Comparison of ENCODE assay signal across 1 cellular context in genomic region chr4:38867478-38868054, GRCh38.
TF ChIP-seq lines count a peak whose summit lies in the region.

TSS of gene FAM114A1 (plus strand) at chr4:38867806. CDS start at chr4:38878079, 10,273 bp downstream.

TF ChIP-seq in HepG2, 621 proteins besides CTCF, POLR2A, EP300 and RAD21 (continued from another document and continues in another):
- TF ChIP-seq ZGPAT (CRISPR knock-in tag; IDR thresholded peaks at IDR 0.05) (peak; percentile 40; the same call in 1 of the 2 replicates), GTF2F1 (IDR thresholded peaks at IDR 0.05; ENCODE audit: low read length) (no peak), SOX6 (IDR thresholded peaks at IDR 0.05) (no peak), SOX6 (CRISPR knock-in tag; IDR thresholded peaks at IDR 0.05) (0 out of 2 replicates have a peak, but pooled peaks have one; percentile 17), ZNF235 (CRISPR knock-in tag; IDR thresholded peaks at IDR 0.05; ENCODE audit: borderline replicate concordance) (no peak), ZNF33B (CRISPR knock-in tag; IDR thresholded peaks at IDR 0.05) (no peak), ZNF746 (CRISPR knock-in tag; IDR thresholded peaks at IDR 0.05) (no peak; the same call in none of the 2 replicates), JUND (CRISPR knock-in tag; IDR thresholded peaks at IDR 0.05) (no peak), SPEN (CRISPR knock-in tag; IDR thresholded peaks at IDR 0.05; ENCODE audit: low read depth) (no peak), HMGA1 (CRISPR knock-in tag; conservative IDR thresholded peaks at IDR 0.05) (no peak), TOE1 (CRISPR knock-in tag; IDR thresholded peaks at IDR 0.05) (no peak), ZSCAN31 (CRISPR knock-in tag; IDR thresholded peaks at IDR 0.05; ENCODE audit: low read depth) (0 out of 2 replicates have a peak, but pooled peaks have one; percentile 25), ATF7-NPFF (CRISPR knock-in tag; IDR thresholded peaks at IDR 0.05; ENCODE audit: low read depth) (peak; percentile 33; the same call in 1 of the 2 replicates), ETV5 (CRISPR knock-in tag; IDR thresholded peaks at IDR 0.05; ENCODE audit: borderline replicate concordance) (0 out of 2 replicates have a peak, but pooled peaks have one; percentile 4), SRSF4 (IDR thresholded peaks at IDR 0.05; ENCODE audit: low read depth, low read length, poor library complexity, severe bottlenecking) (no peak), KLF12 (CRISPR knock-in tag; IDR thresholded peaks at IDR 0.05; ENCODE audit: borderline replicate concordance) (peak; percentile 19; the same call in 1 of the 2 replicates), ZBTB14 (CRISPR knock-in tag; IDR thresholded peaks at IDR 0.05) (peak; percentile 44; the same call in 1 of the 2 replicates), GZF1 (CRISPR knock-in tag; IDR thresholded peaks at IDR 0.05) (no peak), ZBTB8A (CRISPR knock-in tag; IDR thresholded peaks at IDR 0.05; ENCODE audit: borderline replicate concordance, low read depth) (no peak), SRF (IDR thresholded peaks at IDR 0.05; ENCODE audit: low read depth, low read length) (0 out of 2 replicates have a peak, but pooled peaks have one; percentile 29), TFE3 (CRISPR knock-in tag; IDR thresholded peaks at IDR 0.05) (no peak), ESRRA (CRISPR knock-in tag; IDR thresholded peaks at IDR 0.05; ENCODE audit: low read depth) (0 out of 2 replicates have a peak, but pooled peaks have one; percentile 29), ZNF572 (CRISPR knock-in tag; IDR thresholded peaks at IDR 0.05) (no peak), PHF5A (CRISPR knock-in tag; IDR thresholded peaks at IDR 0.05; ENCODE audit: low read depth, unreplicated experiment) (no peak), HES4 (CRISPR knock-in tag; IDR thresholded peaks at IDR 0.05; ENCODE audit: borderline replicate concordance) (no peak), ZNF510 (CRISPR knock-in tag; IDR thresholded peaks at IDR 0.05; ENCODE audit: low read depth) (no peak), UBTF (CRISPR knock-in tag; IDR thresholded peaks at IDR 0.05) (peak; percentile 35; the same call in 1 of the 2 replicates), ZNF703 (CRISPR knock-in tag; IDR thresholded peaks at IDR 0.05; ENCODE audit: borderline replicate concordance) (no peak), ATM (IDR thresholded peaks at IDR 0.05; ENCODE audit: borderline replicate concordance) (no peak), NFAT5 (CRISPR knock-in tag; IDR thresholded peaks at IDR 0.05) (no peak), SRY (CRISPR knock-in tag; IDR thresholded peaks at IDR 0.05) (0 out of 2 replicates have a peak, but pooled peaks have one; percentile 37), IKZF5 (CRISPR knock-in tag; IDR thresholded peaks at IDR 0.05) (peak; percentile 20; the same call in 1 of the 2 replicates), XBP1 (CRISPR knock-in tag; IDR thresholded peaks at IDR 0.05) (no peak), NRL (CRISPR knock-in tag; IDR thresholded peaks at IDR 0.05; ENCODE audit: borderline replicate concordance) (no peak), ZNF256 (CRISPR knock-in tag; conservative IDR thresholded peaks at IDR 0.05) (no peak), SKI (IDR thresholded peaks at IDR 0.05; ENCODE audit: partially characterized antibody) (no peak), MXD1 (CRISPR knock-in tag; IDR thresholded peaks at IDR 0.05) (no peak; the same call in none of the 2 replicates), RCOR2 (CRISPR knock-in tag; IDR thresholded peaks at IDR 0.05) (no peak), CC2D1A (CRISPR knock-in tag; IDR thresholded peaks at IDR 0.05) (no peak), NPAS2 (CRISPR knock-in tag; IDR thresholded peaks at IDR 0.05; ENCODE audit: borderline replicate concordance) (no peak), MTF2 (CRISPR knock-in tag; IDR thresholded peaks at IDR 0.05; ENCODE audit: borderline replicate concordance) (no peak), FOXJ3 (CRISPR knock-in tag; IDR thresholded peaks at IDR 0.05; ENCODE audit: borderline replicate concordance) (no peak), ZNF773 (CRISPR knock-in tag; IDR thresholded peaks at IDR 0.05; ENCODE audit: borderline replicate concordance) (0 out of 2 replicates have a peak, but pooled peaks have one; percentile 15), POLR2AphosphoS5 (IDR thresholded peaks at IDR 0.05; ENCODE audit: low read depth, low read length) (peak; percentile 48; the same call in 1 of the 2 replicates), ZNF17 (CRISPR knock-in tag; IDR thresholded peaks at IDR 0.05) (no peak)
- TF ChIP-seq, protein P1, sequence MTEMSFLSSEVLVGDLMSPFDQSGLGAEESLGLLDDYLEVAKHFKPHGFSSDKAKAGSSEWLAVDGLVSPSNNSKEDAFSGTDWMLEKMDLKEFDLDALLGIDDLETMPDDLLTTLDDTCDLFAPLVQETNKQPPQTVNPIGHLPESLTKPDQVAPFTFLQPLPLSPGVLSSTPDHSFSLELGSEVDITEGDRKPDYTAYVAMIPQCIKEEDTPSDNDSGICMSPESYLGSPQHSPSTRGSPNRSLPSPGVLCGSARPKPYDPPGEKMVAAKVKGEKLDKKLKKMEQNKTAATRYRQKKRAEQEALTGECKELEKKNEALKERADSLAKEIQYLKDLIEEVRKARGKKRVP (CRISPR knock-in tag; IDR thresholded peaks at IDR 0.05), result 0 out of 4 replicates have a peak, but pooled peaks of 1 of the 2 experiments have one; percentile 16
- TF ChIP-seq, protein P2, sequence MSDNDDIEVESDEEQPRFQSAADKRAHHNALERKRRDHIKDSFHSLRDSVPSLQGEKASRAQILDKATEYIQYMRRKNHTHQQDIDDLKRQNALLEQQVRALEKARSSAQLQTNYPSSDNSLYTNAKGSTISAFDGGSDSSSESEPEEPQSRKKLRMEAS (IDR thresholded peaks at IDR 0.05), result peak; percentile 30; the same call in 1 of the 2 replicates
- TF ChIP-seq, protein P3, sequence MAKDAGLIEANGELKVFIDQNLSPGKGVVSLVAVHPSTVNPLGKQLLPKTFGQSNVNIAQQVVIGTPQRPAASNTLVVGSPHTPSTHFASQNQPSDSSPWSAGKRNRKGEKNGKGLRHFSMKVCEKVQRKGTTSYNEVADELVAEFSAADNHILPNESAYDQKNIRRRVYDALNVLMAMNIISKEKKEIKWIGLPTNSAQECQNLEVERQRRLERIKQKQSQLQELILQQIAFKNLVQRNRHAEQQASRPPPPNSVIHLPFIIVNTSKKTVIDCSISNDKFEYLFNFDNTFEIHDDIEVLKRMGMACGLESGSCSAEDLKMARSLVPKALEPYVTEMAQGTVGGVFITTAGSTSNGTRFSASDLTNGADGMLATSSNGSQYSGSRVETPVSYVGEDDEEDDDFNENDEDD (CRISPR knock-in tag; IDR thresholded peaks at IDR 0.05; ENCODE audit: borderline replicate concordance), result peak; percentile 40; the same call in 1 of the 2 replicates
- TF ChIP-seq, protein P4, sequence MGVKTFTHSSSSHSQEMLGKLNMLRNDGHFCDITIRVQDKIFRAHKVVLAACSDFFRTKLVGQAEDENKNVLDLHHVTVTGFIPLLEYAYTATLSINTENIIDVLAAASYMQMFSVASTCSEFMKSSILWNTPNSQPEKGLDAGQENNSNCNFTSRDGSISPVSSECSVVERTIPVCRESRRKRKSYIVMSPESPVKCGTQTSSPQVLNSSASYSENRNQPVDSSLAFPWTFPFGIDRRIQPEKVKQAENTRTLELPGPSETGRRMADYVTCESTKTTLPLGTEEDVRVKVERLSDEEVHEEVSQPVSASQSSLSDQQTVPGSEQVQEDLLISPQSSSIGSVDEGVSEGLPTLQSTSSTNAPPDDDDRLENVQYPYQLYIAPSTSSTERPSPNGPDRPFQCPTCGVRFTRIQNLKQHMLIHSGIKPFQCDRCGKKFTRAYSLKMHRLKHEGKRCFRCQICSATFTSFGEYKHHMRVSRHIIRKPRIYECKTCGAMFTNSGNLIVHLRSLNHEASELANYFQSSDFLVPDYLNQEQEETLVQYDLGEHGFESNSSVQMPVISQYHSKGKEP (CRISPR knock-in tag; IDR thresholded peaks at IDR 0.05), result no peak
